ENCODE assay signal across 19 cellular contexts in the genomic region with DNA sequence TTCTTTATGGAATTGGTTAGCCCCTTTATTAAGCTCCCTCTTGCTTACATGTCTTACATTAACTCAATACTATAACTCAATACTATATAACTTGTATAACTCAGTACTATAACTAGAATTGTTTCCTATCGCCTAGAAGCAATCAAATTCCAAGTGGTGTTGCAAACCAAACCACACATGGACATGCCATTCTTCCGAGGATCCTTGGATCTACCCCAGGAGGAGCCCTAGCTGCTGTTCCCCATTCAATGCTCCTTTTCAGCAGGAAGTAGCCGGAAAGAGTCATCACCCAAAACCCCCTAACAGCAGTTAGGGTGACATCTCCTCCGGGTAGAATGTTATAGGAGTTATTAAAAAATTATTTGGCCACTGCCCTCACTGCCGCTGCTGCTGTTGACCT. TPM values are rescaled to one million over a fixed set of nuclear protein-coding genes. Genes with fewer than 3 reads are reported as not detected.
"Had no signal": no experiment of that assay in that cellular context is flagged by ENCODE, and none has a peak within 500 bp of the region (broad histone marks: within the 10 kb centered on the region; RNA-seq: fewer than 3 reads in every experiment).

No MANE protein-coding gene starts in this region.

- H3K27ac ChIP-seq: coronary artery, epithelial cell of prostate, heart left ventricle, sigmoid colon, testis had no signal

- H3K4me1 ChIP-seq: sigmoid colon, testis had no signal

- H3K9me3 ChIP-seq: heart left ventricle, sigmoid colon, testis had no signal

- H3K4me3 ChIP-seq: coronary artery, heart left ventricle, sigmoid colon, testis had no signal

- H3K36me3 ChIP-seq: heart left ventricle, sigmoid colon had no signal

- DNase-seq: activated B cell treated with CpG ODN at 0.5 μM for 24 hours; activated CD4-positive, alpha-beta T cell treated with anti-CD3 and anti-CD28 coated beads, Interleukin-2, amount 50 U/mL, for 4 hours; activated CD8-positive, alpha-beta memory T cell treated with anti-CD3 and anti-CD28 coated beads, Interleukin-2, amount 10 ng/mL, durations not matched to agents 7 days and 5 days; activated gamma-delta T cell; activated naive CD8-positive, alpha-beta T cell treated with anti-CD3 and anti-CD28 coated beads, Interleukin-2, amount 50 U/mL, for 24 hours; activated T-cell treated with anti-CD3 and anti-CD28 coated beads, Interleukin-2, amount 50 U/mL, for 48 hours; effector CD8-positive, alpha-beta T cell; foreskin melanocyte; heart left ventricle; occipital lobe; sigmoid colon; stimulated activated CD4-positive, alpha-beta T cell treated with anti-CD3 and anti-CD28 coated beads, Interleukin-4, amount 100 ng/mL, for 1 hour; stimulated activated naive CD8-positive, alpha-beta T cell treated with anti-CD3 and anti-CD28 coated beads, Interleukin-15, amount 100 ng/mL, for 72 hours; T-helper 2 cell; testis had no signal

- FAIRE-seq: islet of Langerhans, TTC549 had no signal

- H3K27me3 ChIP-seq: heart left ventricle, sigmoid colon, testis had no signal

RNA-seq across cellular contexts. Expression of a gene that starts 40.5 kb away (rescaled TPM):
- total RNA-seq: activated B cell treated with CpG ODN at 0.5 μM for 24 hours; activated CD8-positive, alpha-beta memory T cell treated with anti-CD3 and anti-CD28 coated beads, Interleukin-2, amount 10 ng/mL, durations not matched to agents 7 days and 5 days had no signal
